In genomic region chr5:132750471-132751230, GRCh38 we compare ENCODE assay signal across 11 cellular contexts. TPM values are rescaled to one million over a fixed set of nuclear protein-coding genes. Genes with fewer than 3 reads are reported as not detected.
DNase-seq lines count a peak whose midpoint lies in the region; ATAC-seq and TF ChIP-seq lines count a peak whose summit lies in the region.
"Had no signal": no experiment of that assay in that cellular context is flagged by ENCODE, and none has a peak within 500 bp of the region (broad histone marks: within the 10 kb centered on the region; RNA-seq: fewer than 3 reads in every experiment).

No MANE protein-coding gene starts in this region.

- peak overlapping the region; percentile 2 for H3K4me3 Mint-ChIP-seq in stimulated activated effector memory CD8-positive, alpha-beta T cell treated with anti-CD3 and anti-CD28 coated beads, Interleukin-12 subunit alpha, Interleukin-12 subunit beta, amount 100 ng/mL, for 72 hours

- DNase-seq in activated CD8-positive, alpha-beta memory T cell treated with anti-CD3 and anti-CD28 coated beads for 24 hours: peak; percentile 53
- no peak for DNase-seq in activated CD8-positive, alpha-beta memory T cell treated with anti-CD3 and anti-CD28 coated beads, Interleukin-2, amount 50 U/mL, for 4 hours
- DNase-seq in stimulated activated effector memory CD8-positive, alpha-beta T cell treated with anti-CD3 and anti-CD28 coated beads, Interleukin-12 subunit alpha, Interleukin-12 subunit beta, amount 100 ng/mL, for 72 hours (ENCODE audit: low spot score in 2 of 2): no peak
- DNase-seq in left lung (no peak), NCI-H1694 (lab: John Stamatoyannopoulos, UW) (no peak), NCI-H1417 treated with DMSO at 0.1 percent for 48 hours (lab: John Stamatoyannopoulos, UW) (no peak)
- DNase-seq: kidney had no signal

- H3K27me3 ChIP-seq in left lung: peaks cover 20 to 35% of the 10 kb centered on the region in 2 donors

- ATAC-seq in GM21529 (IDR thresholded peaks at IDR 0.05; ENCODE audit: unreplicated experiment) (peak; percentile 42), HG03571 (IDR thresholded peaks at IDR 0.05; ENCODE audit: unreplicated experiment) (peak; percentile 49), left lung (no peak)
- ATAC-seq in stimulated activated effector memory CD8-positive, alpha-beta T cell treated with anti-CD3 and anti-CD28 coated beads, Interleukin-12 subunit alpha, Interleukin-12 subunit beta, amount 100 ng/mL, for 72 hours: no peak

- TF ChIP-seq CTCF in left lung (IDR thresholded peaks at IDR 0.05): no peak

- no peaks in the 10 kb centered on the region for H3K9me3 ChIP-seq in left lung

- H3K4me3 ChIP-seq in left lung: no peak overlapping the region
- H3K4me3 ChIP-seq: cardiac muscle cell had no signal

- H3K36me3 Mint-ChIP-seq in stimulated activated effector memory CD8-positive, alpha-beta T cell treated with anti-CD3 and anti-CD28 coated beads, Interleukin-12 subunit alpha, Interleukin-12 subunit beta, amount 100 ng/mL, for 72 hours: peaks cover 38% of the 10 kb centered on the region

- intact Hi-C loops in left lung (cut with DNase I): no loop called here

- H3K27ac Mint-ChIP-seq in stimulated activated effector memory CD8-positive, alpha-beta T cell treated with anti-CD3 and anti-CD28 coated beads, Interleukin-12 subunit alpha, Interleukin-12 subunit beta, amount 100 ng/mL, for 72 hours: peak overlapping the region; percentile 78

- H3K36me3 ChIP-seq in left lung: no peaks in the 10 kb centered on the region
- H3K36me3 ChIP-seq: cardiac muscle cell had no signal

- H3K27ac ChIP-seq in left lung: no peak overlapping the region
- H3K27ac ChIP-seq: cardiac muscle cell had no signal

- peaks cover 55% of the 10 kb centered on the region for H3K4me1 Mint-ChIP-seq in stimulated activated effector memory CD8-positive, alpha-beta T cell treated with anti-CD3 and anti-CD28 coated beads, Interleukin-12 subunit alpha, Interleukin-12 subunit beta, amount 100 ng/mL, for 72 hours

- H3K9me3 Mint-ChIP-seq in stimulated activated effector memory CD8-positive, alpha-beta T cell treated with anti-CD3 and anti-CD28 coated beads, Interleukin-12 subunit alpha, Interleukin-12 subunit beta, amount 100 ng/mL, for 72 hours: no peaks in the 10 kb centered on the region

- H3K4me1 ChIP-seq in left lung: peaks cover 6 to 11% of the 10 kb centered on the region in 2 donors

RNA-seq across cellular contexts. Expression of gene CCNI2, which starts 3.4 kb away (rescaled TPM):
- 1 to 10 TPM; 1.1 to 1.8 TPM for total RNA-seq in left lung
- total RNA-seq: cardiac muscle cell, subcutaneous adipose tissue had no signal

RNA-seq across cellular contexts. Expression of gene KIF3A, which starts 13.3 kb away (rescaled TPM):
- total RNA-seq in left lung: 10 to 100 TPM in 1 of 2 donors, 1 to 10 TPM in 1; 8.9 to 15.2 TPM

RNA-seq across cellular contexts. Expression of gene SEPTIN8, which starts 26.4 kb away (rescaled TPM):
- total RNA-seq in left lung: 10 to 100 TPM; 38.8 to 53.8 TPM

Comparison
In these comparisons a context has a peak if more than half of its experiments do, and no peak if none do; other contexts are left out.
1. ATAC-seq: peak in GM21529 (single experiment) and HG03571 (single experiment); none in stimulated activated effector memory CD8-positive, alpha-beta T cell treated with anti-CD3 and anti-CD28 coated beads, Interleukin-12 subunit alpha, Interleukin-12 subunit beta, amount 100 ng/mL, for 72 hours (single experiment) and left lung (single experiment).